Comparison of ENCODE assay signal across 19 cellular contexts in genomic region chrX:84441143-84441542, GRCh38.
A peak's percentile ranks its signal among the peaks of the same experiment; 100 is the strongest.
DNase-seq lines count a peak whose midpoint lies in the region; TF ChIP-seq lines count a peak whose summit lies in the region.
"Had no signal": no experiment of that assay in that cellular context is flagged by ENCODE, and none has a peak within 500 bp of the region (broad histone marks: within the 10 kb centered on the region; RNA-seq: fewer than 3 reads in every experiment).

No MANE protein-coding gene starts in this region.

- TF ChIP-seq CTCF in fibroblast of pulmonary artery (IDR thresholded peaks at IDR 0.05; ENCODE audit: low read length, missing control alignments) = no peak
- no peak for TF ChIP-seq CTCF in right atrium auricular region (IDR thresholded peaks at IDR 0.05)

- H3K4me1 Mint-ChIP-seq in immature natural killer cell = no peaks in the 10 kb centered on the region
- H3K4me1 Mint-ChIP-seq: CD4-positive, alpha-beta memory T cell; IgD-negative memory B cell had no signal

- H3K36me3 ChIP-seq in right atrium auricular region = no peaks in the 10 kb centered on the region
- H3K36me3 ChIP-seq: Peyer's patch had no signal

- no peak overlapping the region for H3K27ac Mint-ChIP-seq in immature natural killer cell
- H3K27ac Mint-ChIP-seq: CD4-positive, alpha-beta memory T cell; IgD-negative memory B cell had no signal

- peaks cover 0 to 9% (median 0%) of the 10 kb centered on the region in 3 donors for H3K27me3 Mint-ChIP-seq in immature natural killer cell (ENCODE audit: low read depth in 3 of 3)
- H3K27me3 Mint-ChIP-seq: CD4-positive, alpha-beta memory T cell; IgD-negative memory B cell had no signal

- no peak overlapping the region for H3K27ac ChIP-seq in right atrium auricular region
- H3K27ac ChIP-seq: Peyer's patch had no signal

- H3K4me3 Mint-ChIP-seq in immature natural killer cell = no peak overlapping the region
- H3K4me3 Mint-ChIP-seq: CD4-positive, alpha-beta memory T cell; IgD-negative memory B cell had no signal

- H3K27me3 ChIP-seq in right atrium auricular region = no peaks in the 10 kb centered on the region
- H3K27me3 ChIP-seq: Peyer's patch had no signal

- H3K4me1 ChIP-seq in right atrium auricular region = no peaks in the 10 kb centered on the region
- H3K4me1 ChIP-seq: Peyer's patch had no signal

- H3K4me3 ChIP-seq in fibroblast of pulmonary artery (replicated peaks; ENCODE audit: low read depth, low read length) (no peak overlapping the region), right atrium auricular region (no peak overlapping the region)
- H3K4me3 ChIP-seq: Peyer's patch had no signal

- peaks cover 0 to 13% of the 10 kb centered on the region in 2 donors for H3K9me3 ChIP-seq in right atrium auricular region
- H3K9me3 ChIP-seq: Peyer's patch had no signal

- peaks cover 2 to 29% (median 18%) of the 10 kb centered on the region in 6 donors for H3K9me3 Mint-ChIP-seq in immature natural killer cell

- DNase-seq in EL = peak; percentile 3
- peak; percentile 4 for DNase-seq in HT1080 (ENCODE audit: low read depth)
- DNase-seq in amniotic epithelial cell (ENCODE audit: low read depth) = peak; percentile 77
- peak; percentile 0 for DNase-seq in fibroblast of pulmonary artery (ENCODE audit: low read depth)
- DNase-seq in NCI-H2029 treated with DMSO at 0.1 percent for 48 hours (lab: John Stamatoyannopoulos, UW) = no peak
- no peak for DNase-seq in right atrium auricular region (ENCODE audit: low spot score)
- DNase-seq in effector CD4-positive, alpha-beta T cell = no peak
- no peak for DNase-seq in immature natural killer cell
- DNase-seq: Calu3; CD4-positive, alpha-beta memory T cell; DMS79; GDM1; Kasumi-1; NCI-H1417; NCI-H1930; NCI-H510A; Peyer's patch; SHP77 had no signal

- peaks cover 0 to 16% (median 13%) of the 10 kb centered on the region in 3 donors for H3K36me3 Mint-ChIP-seq in immature natural killer cell
- H3K36me3 Mint-ChIP-seq: IgD-negative memory B cell had no signal

Comparison
In these comparisons a context has a peak if more than half of its experiments do, and no peak if none do; other contexts are left out.
1. DNase-seq: peak in EL (single experiment), HT1080 (single experiment), amniotic epithelial cell (single experiment) and fibroblast of pulmonary artery (single experiment); none in NCI-H2029 treated with DMSO at 0.1 percent for 48 hours (single experiment), right atrium auricular region (single experiment), effector CD4-positive, alpha-beta T cell (single experiment) and immature natural killer cell (0 of 3).